13 cellular contexts compared by ENCODE assay signal in the genomic region with DNA sequence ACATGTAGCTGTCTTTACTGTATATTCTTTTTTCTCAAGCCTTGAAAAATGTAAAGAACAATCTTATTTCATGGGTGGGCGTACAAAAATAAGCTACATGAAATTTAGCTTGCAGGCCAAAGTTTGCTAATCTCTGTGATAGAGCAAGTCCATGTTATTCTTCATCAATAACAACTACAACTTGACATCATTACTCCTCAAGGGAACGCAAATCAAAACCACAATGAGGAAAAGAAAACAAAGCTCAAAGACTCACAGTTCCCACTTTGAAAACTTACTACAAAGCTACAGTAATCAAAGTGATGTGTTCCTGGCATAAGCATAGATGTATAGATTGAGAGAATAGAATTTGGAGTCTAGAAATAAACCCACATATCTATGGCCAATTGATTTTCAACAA.
"Had no signal": no experiment of that assay in that cellular context is flagged by ENCODE, and none has a peak within 500 bp of the region (broad histone marks: within the 10 kb centered on the region; RNA-seq: fewer than 3 reads in every experiment).

No MANE protein-coding gene starts in this region.

- H3K4me3 ChIP-seq: adrenal gland, gastroesophageal sphincter, pancreas, thyroid gland, vagina had no signal

- DNase-seq: activated CD4-positive, alpha-beta T cell treated with anti-CD3 and anti-CD28 coated beads, Interleukin-2, amount 50 U/mL, for 4 hours; activated CD4-positive, CD25-positive, alpha-beta regulatory T cell; activated naive CD4-positive, alpha-beta T cell treated with anti-CD3 and anti-CD28 coated beads, Interleukin-2, amount 10 ng/mL, durations not matched to agents 7 days and 5 days; activated T-cell treated with anti-CD3 and anti-CD28 coated beads, Interleukin-2, amount 50 U/mL, for 4 hours; adrenal gland; left ventricle myocardium superior; mesendoderm; pancreas; T-helper 17 cell; thyroid gland had no signal

- H3K4me1 ChIP-seq: pancreas, thyroid gland had no signal

- H3K9me3 Mint-ChIP-seq: activated naive CD4-positive, alpha-beta T cell treated with anti-CD3 and anti-CD28 coated beads, Interleukin-2, amount 10 ng/mL, durations not matched to agents 7 days and 5 days; activated T-cell treated with anti-CD3 and anti-CD28 coated beads, Interleukin-2, amount 50 U/mL, for 4 hours had no signal

- ATAC-seq: activated T-cell treated with anti-CD3 and anti-CD28 coated beads, Interleukin-2, amount 50 U/mL, for 4 hours; esophagus mucosa; gastroesophageal sphincter; left ventricle myocardium superior; pancreas; T-helper 17 cell had no signal

- H3K27ac Mint-ChIP-seq: activated naive CD4-positive, alpha-beta T cell treated with anti-CD3 and anti-CD28 coated beads, Interleukin-2, amount 10 ng/mL, durations not matched to agents 7 days and 5 days had no signal

- H3K4me3 Mint-ChIP-seq: activated naive CD4-positive, alpha-beta T cell treated with anti-CD3 and anti-CD28 coated beads, Interleukin-2, amount 10 ng/mL, durations not matched to agents 7 days and 5 days; activated T-cell treated with anti-CD3 and anti-CD28 coated beads, Interleukin-2, amount 50 U/mL, for 4 hours; T-helper 17 cell had no signal

- H3K27ac ChIP-seq: adrenal gland, gastroesophageal sphincter, pancreas, thyroid gland, vagina had no signal

- H3K27me3 ChIP-seq: adrenal gland, gastroesophageal sphincter, pancreas, thyroid gland, vagina had no signal

- H3K36me3 ChIP-seq: adrenal gland, pancreas, thyroid gland, vagina had no signal

- H3K27me3 Mint-ChIP-seq: activated naive CD4-positive, alpha-beta T cell treated with anti-CD3 and anti-CD28 coated beads, Interleukin-2, amount 10 ng/mL, durations not matched to agents 7 days and 5 days; T-helper 17 cell had no signal

- H3K9me3 ChIP-seq: adrenal gland, gastroesophageal sphincter, pancreas, thyroid gland, vagina had no signal
